In genomic region chr7:130887182-130888016, GRCh38 we compare ENCODE assay signal across 1 cellular context.
TF ChIP-seq lines count a peak whose summit lies in the region.

No MANE protein-coding gene starts in this region.

TF ChIP-seq in HepG2, 621 proteins besides CTCF, POLR2A, EP300 and RAD21 (continued from another document and continues in another):
- TF ChIP-seq ZBTB25 (CRISPR knock-in tag; IDR thresholded peaks at IDR 0.05) (no peak), ZNF879 (CRISPR knock-in tag; IDR thresholded peaks at IDR 0.05) (no peak), HDAC1 (CRISPR knock-in tag; IDR thresholded peaks at IDR 0.05) (no peak), ZNF572 (CRISPR knock-in tag; IDR thresholded peaks at IDR 0.05) (0 out of 2 replicates have a peak, but pooled peaks have one; percentile 20), ZBTB8A (CRISPR knock-in tag; IDR thresholded peaks at IDR 0.05; ENCODE audit: borderline replicate concordance, low read depth) (no peak), FOSL2 (CRISPR knock-in tag; IDR thresholded peaks at IDR 0.05) (peak; percentile 71), ONECUT2 (CRISPR knock-in tag; IDR thresholded peaks at IDR 0.05) (no peak), GTF2F1 (IDR thresholded peaks at IDR 0.05; ENCODE audit: low read length) (no peak), PRDM4 (CRISPR knock-in tag; IDR thresholded peaks at IDR 0.05; ENCODE audit: borderline replicate concordance) (no peak), MXI1 (IDR thresholded peaks at IDR 0.05; ENCODE audit: borderline replicate concordance, low read depth, low read length) (no peak), AKNA (CRISPR knock-in tag; IDR thresholded peaks at IDR 0.05; ENCODE audit: borderline replicate concordance) (no peak), ZFP90 (CRISPR knock-in tag; IDR thresholded peaks at IDR 0.05; ENCODE audit: borderline replicate concordance) (no peak), IKZF5 (CRISPR knock-in tag; IDR thresholded peaks at IDR 0.05) (no peak), MAFG (CRISPR knock-in tag; IDR thresholded peaks at IDR 0.05) (no peak), HOXD1 (CRISPR knock-in tag; IDR thresholded peaks at IDR 0.05) (no peak), ZFP82 (CRISPR knock-in tag; IDR thresholded peaks at IDR 0.05; ENCODE audit: borderline replicate concordance) (no peak), ZNF746 (CRISPR knock-in tag; IDR thresholded peaks at IDR 0.05) (no peak), PCBP2 (optimal IDR thresholded peaks at IDR 0.05; ENCODE audit: low read depth, low read length, poor library complexity, severe bottlenecking) (no peak), ZNF33B (CRISPR knock-in tag; IDR thresholded peaks at IDR 0.05) (no peak), RBM22 (optimal IDR thresholded peaks at IDR 0.05; ENCODE audit: low read length) (no peak), KLF12 (CRISPR knock-in tag; IDR thresholded peaks at IDR 0.05; ENCODE audit: borderline replicate concordance) (no peak), ZNF138 (CRISPR knock-in tag; IDR thresholded peaks at IDR 0.05; ENCODE audit: low read depth) (no peak), NFKBIZ (CRISPR knock-in tag; IDR thresholded peaks at IDR 0.05) (no peak), ZBTB40 (IDR thresholded peaks at IDR 0.05) (no peak), ZBTB40 (CRISPR knock-in tag; IDR thresholded peaks at IDR 0.05) (no peak), HHEX (CRISPR knock-in tag; IDR thresholded peaks at IDR 0.05) (no peak), ZNF670 (CRISPR knock-in tag; IDR thresholded peaks at IDR 0.05; ENCODE audit: borderline replicate concordance) (no peak), ELK4 (CRISPR knock-in tag; IDR thresholded peaks at IDR 0.05; ENCODE audit: borderline replicate concordance) (no peak), ETV5 (CRISPR knock-in tag; IDR thresholded peaks at IDR 0.05; ENCODE audit: borderline replicate concordance) (peak; percentile 56; the same call in 1 of the 2 replicates), RARA (CRISPR knock-in tag; IDR thresholded peaks at IDR 0.05) (peak; percentile 50; the same call in 1 of the 2 replicates), ZBTB33 (CRISPR knock-in tag; IDR thresholded peaks at IDR 0.05) (peak; percentile 97), ZBTB44 (CRISPR knock-in tag; IDR thresholded peaks at IDR 0.05) (no peak), ZNF580 (CRISPR knock-in tag; IDR thresholded peaks at IDR 0.05; ENCODE audit: borderline replicate concordance, low read depth) (no peak), SAP130 (CRISPR knock-in tag; IDR thresholded peaks at IDR 0.05; ENCODE audit: low read depth) (peak; percentile 5; the same call in 1 of the 2 replicates)
